In genomic region chr16:35585411-35585810, GRCh38 we compare ENCODE assay signal across 10 cellular contexts.
"Had no signal": no experiment of that assay in that cellular context is flagged by ENCODE, and none has a peak within 500 bp of the region (broad histone marks: within the 10 kb centered on the region; RNA-seq: fewer than 3 reads in every experiment).

No MANE protein-coding gene starts in this region.

- H3K9ac ChIP-seq: GM23248 had no signal

- H3K4me1 ChIP-seq: HAP-1 had no signal

- H3K9me3 ChIP-seq: HAP-1 had no signal

- H3K36me3 ChIP-seq: HAP-1 had no signal

- H2AFZ ChIP-seq: GM23248 had no signal

- DNase-seq: GM23248, GOT3, H7, HFFc6, KG1 had no signal

- ATAC-seq: HCT116, HepG2, K562 had no signal

- H3K27ac ChIP-seq: GM23248, HL-60 had no signal

- H3K4me3 ChIP-seq: GM23248, HAP-1, K562 had no signal
